Comparison of ENCODE assay signal across 1 cellular context in genomic region chr16:52785653-52786052, GRCh38.
TF ChIP-seq lines count a peak whose summit lies in the region.

No MANE protein-coding gene starts in this region.

TF ChIP-seq in GM23338, 12 proteins besides CTCF, POLR2A, EP300 and RAD21 (continued from another document):
- TF ChIP-seq ZNF462 (CRISPR knock-in tag; IDR thresholded peaks at IDR 0.05): no peak
TF ChIP-seq in GM23338: peak in this region for 0.
